In genomic region chr4:170026253-170026991, GRCh38 we compare ENCODE assay signal across 8 cellular contexts. TPM values are rescaled to one million over a fixed set of nuclear protein-coding genes. Genes with fewer than 3 reads are reported as not detected.
DNase-seq lines count a peak whose midpoint lies in the region; ATAC-seq and TF ChIP-seq lines count a peak whose summit lies in the region.

TSS of gene MFAP3L (minus strand) at chr4:170026395. CDS start at chr4:170005877, 20,518 bp downstream.

- H3K27ac ChIP-seq in colonic mucosa: peak within 1 kb of the TSS; percentile 84
- peak within 1 kb of the TSS; percentile 94 for H3K27ac ChIP-seq in layer of hippocampus (ENCODE audit: low read depth, low read length)

- peak; percentile 89 for ATAC-seq in HG03045 (IDR thresholded peaks at IDR 0.05; ENCODE audit: unreplicated experiment)

- H3K27me3 ChIP-seq in colonic mucosa (no peaks in the 10 kb centered on the region), layer of hippocampus (ENCODE audit: control insufficient read depth, insufficient read depth, low read length) (no peaks in the 10 kb centered on the region)

- no peaks in the 10 kb centered on the region for H3K36me3 ChIP-seq in colonic mucosa

- H3K4me1 ChIP-seq in colonic mucosa: no peaks in the 10 kb centered on the region

- intact Hi-C loops in colonic mucosa (cut with DNase I): loop anchor here (10.0 kb wide), 1 partner anchor 412 kb away; the partner anchor contains the start of gene NEK1

- H3K4me3 ChIP-seq in colonic mucosa: peak within 1 kb of the TSS; percentile 71

- H3K9ac ChIP-seq in colonic mucosa (ENCODE audit: low read depth in 2 of 2, low read length in 2 of 2): peak within 1 kb of the TSS; percentile 80 to 82

- H3K9me3 ChIP-seq in colonic mucosa: no peaks in the 10 kb centered on the region

- TF ChIP-seq CTCF in colonic mucosa (IDR thresholded peaks at IDR 0.05): no peak

- DNase-seq in SIG-M5 treated with dmso at 0.1 percent for 504 hours (lab: John Stamatoyannopoulos, UW; ENCODE audit: unreplicated experiment): peak; percentile 69
- no peak for DNase-seq in SIG-M5 (lab: John Stamatoyannopoulos, UW)
- DNase-seq in NCI-H2171 (lab: John Stamatoyannopoulos, UW): peak; percentile 52
- peak; percentile 84 for DNase-seq in activated CD4-positive, alpha-beta T cell treated with anti-CD3 and anti-CD28 coated beads for 48 hours
- peak; percentile 85 for DNase-seq in colonic mucosa
- peak; percentile 55 to 76 for DNase-seq in stimulated activated CD4-positive, alpha-beta T cell treated with anti-CD3 and anti-CD28 coated beads, Interleukin-15, amount 100 ng/mL, for 48 hours (ENCODE audit: low read depth in 2 of 2)

RNA-seq across cellular contexts. Expression of gene MFAP3L, which starts in this region (rescaled TPM):
- 1 to 10 TPM; 2.4 to 4.7 TPM for total RNA-seq in colonic mucosa
